ENCODE assay signal across 10 cellular contexts in genomic region chr2:115083711-115084110, GRCh38.
"Had no signal": no experiment of that assay in that cellular context is flagged by ENCODE, and none has a peak within 500 bp of the region (broad histone marks: within the 10 kb centered on the region; RNA-seq: fewer than 3 reads in every experiment).

No MANE protein-coding gene starts in this region.

- DNase-seq: GM23248, GOT3, H9, HCEC 1CT, HFFc6 had no signal

- H3K36me3 ChIP-seq: HAP-1 had no signal

- H3K4me3 ChIP-seq: GM23248, GM23338, HAP-1 had no signal

- H3K27ac ChIP-seq: GM23248 had no signal

- FAIRE-seq: H1, H54 had no signal

- ATAC-seq: HCT116 had no signal

- H3K9me3 ChIP-seq: HAP-1 had no signal
